Comparison of ENCODE assay signal across 2 cellular contexts in the genomic region with DNA sequence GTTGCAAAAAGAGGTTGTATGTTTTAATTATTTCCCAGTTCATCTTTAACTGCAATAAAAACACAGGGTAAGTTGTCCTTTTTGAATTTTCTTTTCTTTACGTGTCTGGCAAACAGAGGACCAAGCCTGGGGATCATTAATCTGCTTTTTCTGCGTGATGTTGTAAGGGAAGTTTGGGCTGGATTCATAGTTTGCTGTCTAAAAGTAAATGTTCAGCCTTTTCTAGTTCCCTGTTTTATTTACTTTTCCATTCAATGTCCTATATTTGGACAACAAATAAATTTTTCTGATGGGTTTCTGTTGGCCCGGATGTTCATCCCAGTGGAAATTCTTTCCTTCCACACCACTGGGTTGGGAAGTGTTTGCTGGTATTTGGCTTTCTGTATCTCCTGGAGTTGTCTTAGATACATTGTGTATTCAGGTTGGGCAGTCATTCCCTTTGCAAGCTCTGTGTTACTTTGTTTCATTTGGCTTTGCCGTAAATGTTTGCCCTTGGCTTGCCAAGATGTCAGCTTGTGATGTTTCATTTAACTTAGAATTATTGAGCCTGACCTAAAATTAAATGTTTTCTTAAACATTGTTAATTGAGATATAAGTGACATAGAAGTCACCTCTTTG.
TF ChIP-seq lines count a peak whose summit lies in the region.

No MANE protein-coding gene starts in this region.

TF ChIP-seq in liver, 16 proteins besides CTCF, POLR2A, EP300 and RAD21:
- no peak for TF ChIP-seq SP1 (IDR thresholded peaks at IDR 0.05)
- peak; percentile 12 for TF ChIP-seq FOXA1 (IDR thresholded peaks at IDR 0.05)
- TF ChIP-seq GABPA (IDR thresholded peaks at IDR 0.05 in 1 of 2, conservative IDR thresholded peaks at IDR 0.05 in 1 of 2): no peak
- no peak for TF ChIP-seq EGR1 (IDR thresholded peaks at IDR 0.05; ENCODE audit: low read depth in 2 of 2)
- no peak for TF ChIP-seq YY1 (IDR thresholded peaks at IDR 0.05)
- TF ChIP-seq, protein P1, sequence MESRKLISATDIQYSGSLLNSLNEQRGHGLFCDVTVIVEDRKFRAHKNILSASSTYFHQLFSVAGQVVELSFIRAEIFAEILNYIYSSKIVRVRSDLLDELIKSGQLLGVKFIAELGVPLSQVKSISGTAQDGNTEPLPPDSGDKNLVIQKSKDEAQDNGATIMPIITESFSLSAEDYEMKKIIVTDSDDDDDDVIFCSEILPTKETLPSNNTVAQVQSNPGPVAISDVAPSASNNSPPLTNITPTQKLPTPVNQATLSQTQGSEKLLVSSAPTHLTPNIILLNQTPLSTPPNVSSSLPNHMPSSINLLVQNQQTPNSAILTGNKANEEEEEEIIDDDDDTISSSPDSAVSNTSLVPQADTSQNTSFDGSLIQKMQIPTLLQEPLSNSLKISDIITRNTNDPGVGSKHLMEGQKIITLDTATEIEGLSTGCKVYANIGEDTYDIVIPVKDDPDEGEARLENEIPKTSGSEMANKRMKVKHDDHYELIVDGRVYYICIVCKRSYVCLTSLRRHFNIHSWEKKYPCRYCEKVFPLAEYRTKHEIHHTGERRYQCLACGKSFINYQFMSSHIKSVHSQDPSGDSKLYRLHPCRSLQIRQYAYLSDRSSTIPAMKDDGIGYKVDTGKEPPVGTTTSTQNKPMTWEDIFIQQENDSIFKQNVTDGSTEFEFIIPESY (IDR thresholded peaks at IDR 0.05): no peak
- TF ChIP-seq HNF4G (IDR thresholded peaks at IDR 0.05): no peak
- TF ChIP-seq, protein P2, sequence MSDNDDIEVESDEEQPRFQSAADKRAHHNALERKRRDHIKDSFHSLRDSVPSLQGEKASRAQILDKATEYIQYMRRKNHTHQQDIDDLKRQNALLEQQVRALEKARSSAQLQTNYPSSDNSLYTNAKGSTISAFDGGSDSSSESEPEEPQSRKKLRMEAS (IDR thresholded peaks at IDR 0.05): no peak
- TF ChIP-seq TAF1 (conservative IDR thresholded peaks at IDR 0.05): no peak
- TF ChIP-seq, protein P3, sequence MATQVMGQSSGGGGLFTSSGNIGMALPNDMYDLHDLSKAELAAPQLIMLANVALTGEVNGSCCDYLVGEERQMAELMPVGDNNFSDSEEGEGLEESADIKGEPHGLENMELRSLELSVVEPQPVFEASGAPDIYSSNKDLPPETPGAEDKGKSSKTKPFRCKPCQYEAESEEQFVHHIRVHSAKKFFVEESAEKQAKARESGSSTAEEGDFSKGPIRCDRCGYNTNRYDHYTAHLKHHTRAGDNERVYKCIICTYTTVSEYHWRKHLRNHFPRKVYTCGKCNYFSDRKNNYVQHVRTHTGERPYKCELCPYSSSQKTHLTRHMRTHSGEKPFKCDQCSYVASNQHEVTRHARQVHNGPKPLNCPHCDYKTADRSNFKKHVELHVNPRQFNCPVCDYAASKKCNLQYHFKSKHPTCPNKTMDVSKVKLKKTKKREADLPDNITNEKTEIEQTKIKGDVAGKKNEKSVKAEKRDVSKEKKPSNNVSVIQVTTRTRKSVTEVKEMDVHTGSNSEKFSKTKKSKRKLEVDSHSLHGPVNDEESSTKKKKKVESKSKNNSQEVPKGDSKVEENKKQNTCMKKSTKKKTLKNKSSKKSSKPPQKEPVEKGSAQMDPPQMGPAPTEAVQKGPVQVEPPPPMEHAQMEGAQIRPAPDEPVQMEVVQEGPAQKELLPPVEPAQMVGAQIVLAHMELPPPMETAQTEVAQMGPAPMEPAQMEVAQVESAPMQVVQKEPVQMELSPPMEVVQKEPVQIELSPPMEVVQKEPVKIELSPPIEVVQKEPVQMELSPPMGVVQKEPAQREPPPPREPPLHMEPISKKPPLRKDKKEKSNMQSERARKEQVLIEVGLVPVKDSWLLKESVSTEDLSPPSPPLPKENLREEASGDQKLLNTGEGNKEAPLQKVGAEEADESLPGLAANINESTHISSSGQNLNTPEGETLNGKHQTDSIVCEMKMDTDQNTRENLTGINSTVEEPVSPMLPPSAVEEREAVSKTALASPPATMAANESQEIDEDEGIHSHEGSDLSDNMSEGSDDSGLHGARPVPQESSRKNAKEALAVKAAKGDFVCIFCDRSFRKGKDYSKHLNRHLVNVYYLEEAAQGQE (IDR thresholded peaks at IDR 0.05): peak; percentile 52
- TF ChIP-seq RXRA (IDR thresholded peaks at IDR 0.05): no peak
- TF ChIP-seq FOXA2 (IDR thresholded peaks at IDR 0.05): peak; percentile 18
- no peak for TF ChIP-seq NR2F2 (IDR thresholded peaks at IDR 0.05)
- TF ChIP-seq, protein P4, sequence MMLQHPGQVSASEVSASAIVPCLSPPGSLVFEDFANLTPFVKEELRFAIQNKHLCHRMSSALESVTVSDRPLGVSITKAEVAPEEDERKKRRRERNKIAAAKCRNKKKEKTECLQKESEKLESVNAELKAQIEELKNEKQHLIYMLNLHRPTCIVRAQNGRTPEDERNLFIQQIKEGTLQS (IDR thresholded peaks at IDR 0.05): no peak
- TF ChIP-seq JUND (IDR thresholded peaks at IDR 0.05): peak in 1 of 2 donors; percentile 59
- no peak for TF ChIP-seq HNF4A (conservative IDR thresholded peaks at IDR 0.05)
TF ChIP-seq in liver: peak in this region for 4.

TF ChIP-seq in HepG2, 621 proteins besides CTCF, POLR2A, EP300 and RAD21:
- TF ChIP-seq HNRNPL (IDR thresholded peaks at IDR 0.05; ENCODE audit: low read depth, low read length): no peak
- TF ChIP-seq FLYWCH1 (CRISPR knock-in tag; IDR thresholded peaks at IDR 0.05): no peak
- no peak for TF ChIP-seq NCOA1 (CRISPR knock-in tag; IDR thresholded peaks at IDR 0.05)
- no peak for TF ChIP-seq ZNF441 (CRISPR knock-in tag; IDR thresholded peaks at IDR 0.05; ENCODE audit: borderline replicate concordance)
- TF ChIP-seq DNMT3B (CRISPR knock-in tag; conservative IDR thresholded peaks at IDR 0.05): no peak
- no peak for TF ChIP-seq NR1H2 (CRISPR knock-in tag; IDR thresholded peaks at IDR 0.05; ENCODE audit: borderline replicate concordance, low read depth)
- no peak for TF ChIP-seq RFX3 (CRISPR knock-in tag; IDR thresholded peaks at IDR 0.05)
- no peak for TF ChIP-seq ZNF670 (CRISPR knock-in tag; IDR thresholded peaks at IDR 0.05; ENCODE audit: borderline replicate concordance)
- TF ChIP-seq RFXANK (CRISPR knock-in tag; IDR thresholded peaks at IDR 0.05): no peak
- no peak for TF ChIP-seq ZNF10 (CRISPR knock-in tag; IDR thresholded peaks at IDR 0.05; ENCODE audit: borderline replicate concordance, low read depth)
- TF ChIP-seq MIXL1 (CRISPR knock-in tag; IDR thresholded peaks at IDR 0.05): no peak
- no peak for TF ChIP-seq NFYC (CRISPR knock-in tag; IDR thresholded peaks at IDR 0.05)
- TF ChIP-seq SPEN (CRISPR knock-in tag; IDR thresholded peaks at IDR 0.05; ENCODE audit: low read depth): no peak
- no peak for TF ChIP-seq CHCHD3 (CRISPR knock-in tag; IDR thresholded peaks at IDR 0.05)
- no peak for TF ChIP-seq ZNF737 (CRISPR knock-in tag; IDR thresholded peaks at IDR 0.05; ENCODE audit: borderline replicate concordance)
- no peak for TF ChIP-seq XRCC5 (optimal IDR thresholded peaks at IDR 0.05; ENCODE audit: low read length)
- no peak for TF ChIP-seq ZNF44 (CRISPR knock-in tag; IDR thresholded peaks at IDR 0.05)
- TF ChIP-seq ZFAT (CRISPR knock-in tag; conservative IDR thresholded peaks at IDR 0.05): no peak
TF ChIP-seq in HepG2: peak in this region for 0.
